In genomic region chr5:142821733-142822487, GRCh38 we compare ENCODE assay signal across 1 cellular context.
TF ChIP-seq lines count a peak whose summit lies in the region.

No MANE protein-coding gene starts in this region.

TF ChIP-seq in SK-N-SH, 30 proteins besides CTCF, POLR2A, EP300 and RAD21 (continued from another document):
- no peak for TF ChIP-seq ZBTB33 (IDR thresholded peaks at IDR 0.05; ENCODE audit: borderline replicate concordance, low read depth)
- TF ChIP-seq TEAD4 (IDR thresholded peaks at IDR 0.05; ENCODE audit: borderline replicate concordance, insufficient read depth) = no peak; the same call in 1 of the 2 replicates
- TF ChIP-seq GATA2 (CRISPR knock-in tag; IDR thresholded peaks at IDR 0.05) = no peak
- no peak for TF ChIP-seq CHD2 (IDR thresholded peaks at IDR 0.05; ENCODE audit: low read length, partially characterized antibody)
- TF ChIP-seq ELF1 (IDR thresholded peaks at IDR 0.05) = no peak
- TF ChIP-seq USF2 (IDR thresholded peaks at IDR 0.05; ENCODE audit: borderline replicate concordance, low read depth, low read length) = no peak
- no peak for TF ChIP-seq EZH2phosphoT487 (IDR thresholded peaks at IDR 0.05; ENCODE audit: borderline replicate concordance, low read depth)
- peak; percentile 94 for TF ChIP-seq JUND (IDR thresholded peaks at IDR 0.05)
- peak; percentile 98 for TF ChIP-seq FOSL2 (IDR thresholded peaks at IDR 0.05; ENCODE audit: borderline replicate concordance, low read depth)
- TF ChIP-seq MXI1 (IDR thresholded peaks at IDR 0.05; ENCODE audit: low read depth, low read length) = no peak
- no peak for TF ChIP-seq FOXJ3 (CRISPR knock-in tag; IDR thresholded peaks at IDR 0.05)
- TF ChIP-seq PBX3 (IDR thresholded peaks at IDR 0.05) = peak; percentile 69
- no peak for TF ChIP-seq IRF3 (IDR thresholded peaks at IDR 0.05; ENCODE audit: low read depth, low read length)
- TF ChIP-seq GABPA (IDR thresholded peaks at IDR 0.05; ENCODE audit: low read depth) = no peak
- TF ChIP-seq RCOR1 (IDR thresholded peaks at IDR 0.05; ENCODE audit: low read length) = no peak
- no peak for TF ChIP-seq YY1 (IDR thresholded peaks at IDR 0.05; ENCODE audit: low read depth)
- no peak for TF ChIP-seq NRF1 (IDR thresholded peaks at IDR 0.05; ENCODE audit: low read depth, low read length)
- TF ChIP-seq REST (IDR thresholded peaks at IDR 0.05; ENCODE audit: low read depth, low read length) = no peak
- peak; percentile 60; the same call in 1 of the 2 replicates for TF ChIP-seq RXRA (IDR thresholded peaks at IDR 0.05; ENCODE audit: borderline replicate concordance, low read depth)
- TF ChIP-seq FOXM1 (IDR thresholded peaks at IDR 0.05; ENCODE audit: low read depth) = no peak
- no peak for TF ChIP-seq MAX (IDR thresholded peaks at IDR 0.05; ENCODE audit: low read depth)
- no peak for TF ChIP-seq USF1 (IDR thresholded peaks at IDR 0.05; ENCODE audit: borderline replicate concordance, low read depth)
